ENCODE assay signal across 9 cellular contexts in the genomic region with DNA sequence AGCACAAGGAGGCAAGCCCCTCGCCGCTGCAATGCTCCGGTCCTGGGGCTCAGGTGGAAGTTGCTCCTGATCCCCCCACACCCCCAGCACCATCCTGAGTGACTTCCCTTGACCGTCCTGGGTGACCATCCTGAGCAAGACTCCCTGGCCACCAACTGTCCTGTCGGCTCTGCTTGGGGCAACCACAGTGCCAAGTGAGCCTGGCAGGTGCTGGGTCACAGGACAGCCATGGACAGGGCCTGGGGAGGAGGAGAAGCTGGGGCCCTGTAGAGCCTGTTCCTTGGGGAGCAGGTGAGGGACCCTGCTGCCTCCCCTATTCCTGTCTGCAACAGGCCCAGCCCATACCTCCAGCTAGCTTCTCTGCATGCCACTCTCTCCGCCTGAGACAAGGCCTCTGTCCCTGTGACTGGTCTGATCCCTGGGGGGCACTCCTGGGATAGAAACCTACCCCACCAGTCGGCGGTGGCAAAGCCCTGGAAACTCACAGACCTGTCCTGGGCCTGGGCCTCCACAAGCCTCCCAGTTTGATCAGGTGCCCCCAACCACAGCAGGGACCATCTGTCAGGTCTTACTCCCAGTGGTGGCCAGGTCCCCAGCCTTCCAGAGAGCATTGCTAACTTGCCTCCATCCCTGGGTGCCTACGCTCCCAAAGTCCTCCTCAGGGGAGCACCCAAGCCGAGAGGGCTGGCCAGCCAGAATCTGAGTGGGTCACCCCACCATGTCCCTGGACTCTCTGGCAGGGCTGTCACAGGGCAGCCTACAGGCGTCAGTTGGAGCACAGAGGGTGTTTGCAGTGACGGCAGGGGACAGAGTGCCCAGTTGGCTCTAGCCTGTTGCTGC.
A peak's percentile ranks its signal among the peaks of the same experiment; 100 is the strongest.
DNase-seq lines count a peak whose midpoint lies in the region; ATAC-seq and TF ChIP-seq lines count a peak whose summit lies in the region.
"Had no signal": no experiment of that assay in that cellular context is flagged by ENCODE, and none has a peak within 500 bp of the region (broad histone marks: within the 10 kb centered on the region; RNA-seq: fewer than 3 reads in every experiment).

No MANE protein-coding gene starts in this region.

- H3K27ac ChIP-seq in mesenchymal stem cell (ENCODE audit: low read length, poor library complexity, severe bottlenecking) (no peak overlapping the region), thyroid gland (peak overlapping the region; percentile 89 to 98 (median 97))

- H3K36me3 ChIP-seq in mesenchymal stem cell (ENCODE audit: control insufficient read depth in 1 of 2, insufficient read depth in 2 of 2, low read depth in 1 of 2, low read length in 2 of 2) (peaks cover 12 to 16% of the 10 kb centered on the region in 2 experiments), thyroid gland (no peaks in the 10 kb centered on the region)

- H4K8ac ChIP-seq in mesenchymal stem cell (ENCODE audit: low read length) = peak overlapping the region; percentile 90

- peak overlapping the region; percentile 12 for H2AK5ac ChIP-seq in mesenchymal stem cell (ENCODE audit: low read length, severe bottlenecking)

- peak overlapping the region; percentile 61 for H3K4me3 ChIP-seq in choroid plexus epithelial cell (ENCODE audit: low read depth, low read length)
- H3K4me3 ChIP-seq in mesenchymal stem cell (ENCODE audit: insufficient read depth in 1 of 2, low read depth in 1 of 2, low read length in 2 of 2) = peak overlapping the region; percentile 64 to 89
- H3K4me3 ChIP-seq in thyroid gland (replicated peaks in 1 of 3) = peak overlapping the region; percentile 22 to 75 (median 40)

- H4K91ac ChIP-seq in mesenchymal stem cell (ENCODE audit: low read length) = peak overlapping the region; percentile 84

- no peak overlapping the region for H3K23ac ChIP-seq in mesenchymal stem cell (ENCODE audit: low read length in 2 of 2)

- H2BK12ac ChIP-seq in mesenchymal stem cell (ENCODE audit: low read length in 2 of 2) = no peak overlapping the region

- peaks cover 29% of the 10 kb centered on the region for H3K4me1 ChIP-seq in mesenchymal stem cell (ENCODE audit: control insufficient read depth, insufficient read depth, low read depth, low read length)
- H3K4me1 ChIP-seq in thyroid gland = peaks cover 26 to 65% of the 10 kb centered on the region in 2 donors

- no peaks in the 10 kb centered on the region for H3K27me3 ChIP-seq in mesenchymal stem cell (ENCODE audit: control insufficient read depth in 1 of 2, insufficient read depth in 1 of 2, low read length in 2 of 2)
- no peaks in the 10 kb centered on the region for H3K27me3 ChIP-seq in thyroid gland

- no peak overlapping the region for H3K14ac ChIP-seq in mesenchymal stem cell (ENCODE audit: low read length in 2 of 2)

- POLR2A ChIA-PET in activated CD4-positive, alpha-beta T cell treated with anti-CD3 and anti-CD28 coated beads, Interleukin-2, amount 10 ng/mL, durations not matched to agents 7 days and 5 days (lab: Charles Lee) = no interaction called here

- no peak for ATAC-seq in GM18520 (IDR thresholded peaks at IDR 0.05; ENCODE audit: unreplicated experiment)

- peaks cover 17% of the 10 kb centered on the region for H3K4me1 Mint-ChIP-seq in activated CD4-positive, alpha-beta T cell treated with anti-CD3 and anti-CD28 coated beads, Interleukin-2, amount 10 ng/mL, durations not matched to agents 7 days and 5 days

- H3K9me3 ChIP-seq in mesenchymal stem cell (ENCODE audit: control insufficient read depth, low read length) (no peaks in the 10 kb centered on the region), thyroid gland (no peaks in the 10 kb centered on the region)

- H2BK15ac ChIP-seq in mesenchymal stem cell (ENCODE audit: low read depth, poor library complexity, severe bottlenecking) = peak overlapping the region; percentile 65

- no peak overlapping the region for H2AFZ ChIP-seq in mesenchymal stem cell (ENCODE audit: low read depth, low read length)

- H3K9me3 Mint-ChIP-seq in activated CD4-positive, alpha-beta T cell treated with anti-CD3 and anti-CD28 coated beads, Interleukin-2, amount 10 ng/mL, durations not matched to agents 7 days and 5 days = no peaks in the 10 kb centered on the region

- no peak for DNase-seq in activated CD4-positive, alpha-beta T cell treated with anti-CD3 and anti-CD28 coated beads, Interleukin-2, amount 10 ng/mL, durations not matched to agents 7 days and 5 days
- no peak for DNase-seq in activated CD4-positive, alpha-beta T cell treated with anti-CD3 and anti-CD28 coated beads, Interleukin-2, amount 50 U/mL, for 1 hour
- DNase-seq in choroid plexus epithelial cell (ENCODE audit: low read depth) (no peak), mesenchymal stem cell (no peak), thyroid gland (peak; percentile 31 to 35), erythroblast (lab: John Stamatoyannopoulos, UW) (no peak), NCI-H748 treated with DMSO at 0.1 percent for 48 hours (lab: John Stamatoyannopoulos, UW) (no peak)
- DNase-seq: Kasumi-1 had no signal

- no peak overlapping the region for H2BK5ac ChIP-seq in mesenchymal stem cell (ENCODE audit: low read depth, low read length, poor library complexity, severe bottlenecking)

- WGBS in mesenchymal stem cell = 88% methylated on average over 12 of the region's 12 CpGs
- 0 to 60% methylated on average over 1 to 4 of the region's 12 CpGs for WGBS in thyroid gland, 2 donors

- intact Hi-C loops in thyroid gland (cut with DNase I) = no loop called here

- H3K27ac Mint-ChIP-seq in activated CD4-positive, alpha-beta T cell treated with anti-CD3 and anti-CD28 coated beads, Interleukin-2, amount 10 ng/mL, durations not matched to agents 7 days and 5 days = peak overlapping the region; percentile 46

- peak overlapping the region; percentile 95 for H3K9ac ChIP-seq in mesenchymal stem cell (ENCODE audit: low read length)

- H3K4ac ChIP-seq in mesenchymal stem cell (ENCODE audit: low read depth in 1 of 2, low read length in 2 of 2) = peak overlapping the region in 1 of 2 experiments; percentile 2

- H3K18ac ChIP-seq in mesenchymal stem cell (ENCODE audit: low read depth in 1 of 2, low read length in 2 of 2) = peak overlapping the region; percentile 13 to 77

- CTCF ChIA-PET in activated CD4-positive, alpha-beta T cell treated with anti-CD3 and anti-CD28 coated beads, Interleukin-2, amount 10 ng/mL, durations not matched to agents 7 days and 5 days (lab: Charles Lee) = interaction anchor here (0.5 to 2.1 kb wide), 2 partner anchors 9 to 21 kb away, joined by 3 to 8 read pairs; no protein-coding TSS in a partner anchor

- TF ChIP-seq CTCF in choroid plexus epithelial cell (conservative IDR thresholded peaks at IDR 0.05; ENCODE audit: low read depth, low read length) (no peak), thyroid gland (IDR thresholded peaks at IDR 0.05) (no peak)

- peaks cover 2% of the 10 kb centered on the region for H3K27me3 Mint-ChIP-seq in activated CD4-positive, alpha-beta T cell treated with anti-CD3 and anti-CD28 coated beads, Interleukin-2, amount 10 ng/mL, durations not matched to agents 7 days and 5 days

- no peak overlapping the region for H2BK120ac ChIP-seq in mesenchymal stem cell (ENCODE audit: low read depth, low read length)

- H3K36me3 Mint-ChIP-seq in activated CD4-positive, alpha-beta T cell treated with anti-CD3 and anti-CD28 coated beads, Interleukin-2, amount 10 ng/mL, durations not matched to agents 7 days and 5 days (ENCODE audit: low read depth) = no peaks in the 10 kb centered on the region

- peak overlapping the region; percentile 74 for H3K4me2 ChIP-seq in mesenchymal stem cell (ENCODE audit: low read length, poor library complexity, severe bottlenecking)

- H3K79me1 ChIP-seq in mesenchymal stem cell (replicated peaks; ENCODE audit: low read length, poor library complexity, severe bottlenecking) = peaks cover 33% of the 10 kb centered on the region

- peak in 1 of 2 donors; percentile 16 for TF ChIP-seq POLR2A in thyroid gland (IDR thresholded peaks at IDR 0.05)
- TF ChIP-seq POLR2A in erythroblast (IDR thresholded peaks at IDR 0.05; ENCODE audit: low read length) = no peak

- H3K4me3 Mint-ChIP-seq in activated CD4-positive, alpha-beta T cell treated with anti-CD3 and anti-CD28 coated beads, Interleukin-2, amount 10 ng/mL, durations not matched to agents 7 days and 5 days = peak overlapping the region; percentile 63

Comparison
In these comparisons a context has a peak if more than half of its experiments do, and no peak if none do; other contexts are left out.
1. DNase-seq: peak in thyroid gland (2 of 2); none in activated CD4-positive, alpha-beta T cell treated with anti-CD3 and anti-CD28 coated beads, Interleukin-2, amount 10 ng/mL, durations not matched to agents 7 days and 5 days (single experiment), activated CD4-positive, alpha-beta T cell treated with anti-CD3 and anti-CD28 coated beads, Interleukin-2, amount 50 U/mL, for 1 hour (single experiment), choroid plexus epithelial cell (single experiment), mesenchymal stem cell (single experiment), erythroblast (0 of 2) and NCI-H748 treated with DMSO at 0.1 percent for 48 hours (single experiment).
2. Peak in every context shown above with its lines, with median percentiles within 50 percentile points of each other: H3K4me3 ChIP-seq.